38 cellular contexts compared by ENCODE assay signal in the genomic region with DNA sequence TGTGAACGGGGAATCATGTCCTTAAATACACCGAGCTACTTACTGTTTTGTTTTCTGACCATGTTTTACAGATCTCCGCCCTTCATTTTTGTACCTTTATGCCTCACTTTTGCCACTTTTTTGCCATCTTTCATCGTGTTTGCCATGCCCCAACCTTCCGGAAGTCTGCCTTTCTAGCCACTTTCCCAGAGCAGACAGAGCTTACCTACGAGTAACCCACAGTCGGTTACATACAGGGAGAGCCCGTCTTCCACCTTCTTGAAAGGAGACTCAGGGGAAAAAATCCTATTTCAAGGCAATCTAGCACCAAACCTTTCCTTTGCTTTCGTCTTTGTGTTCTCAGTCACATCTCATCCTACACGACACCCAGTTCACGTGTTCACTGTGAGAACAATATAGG. TPM values are rescaled to one million over a fixed set of nuclear protein-coding genes. Genes with fewer than 3 reads are reported as not detected.
"Had no signal": no experiment of that assay in that cellular context is flagged by ENCODE, and none has a peak within 500 bp of the region (broad histone marks: within the 10 kb centered on the region; RNA-seq: fewer than 3 reads in every experiment).

No MANE protein-coding gene starts in this region.

- H3K27ac ChIP-seq: KMS-11 had no signal

- H3K36me3 ChIP-seq: MG63 had no signal

- H3K4me2 ChIP-seq: KMS-11 had no signal

- H3K4me3 ChIP-seq: MG63 had no signal

- DNase-seq: Karpas-422, Kasumi-1, MG63, MM.1S, MV-4-11, NCI-H1048, NCI-H1092, NCI-H1092 treated with DMSO at 0.1 percent for 48 hours, NCI-H1105, NCI-H1105 treated with DMSO at 0.1 percent for 48 hours, NCI-H1417, NCI-H1417 treated with DMSO at 0.1 percent for 48 hours, NCI-H1436, NCI-H1436 treated with DMSO at 0.1 percent for 48 hours, NCI-H146, NCI-H1694, NCI-H1694 treated with DMSO at 0.1 percent for 48 hours, NCI-H187, NCI-H187 treated with DMSO at 0.1 percent for 48 hours, NCI-H1930, NCI-H2029, NCI-H2029 treated with DMSO at 0.1 percent for 48 hours, NCI-H2081, NCI-H2081 treated with DMSO at 0.1 percent for 48 hours, NCI-H2107, NCI-H2171, NCI-H2171 treated with DMSO at 0.1 percent for 48 hours, NCI-H2227 treated with DMSO at 0.1 percent for 48 hours, NCI-H226, NCI-H345, NCI-H446, NCI-H446 treated with DMSO at 0.1 percent for 48 hours, NCI-H510A had no signal

RNA-seq across cellular contexts. Expression of a gene that starts 26.1 kb away (rescaled TPM):
- total RNA-seq: LHCN-M2, M059J, MCF 10A, NCI-H460 had no signal

RNA-seq across cellular contexts. Expression of a gene that starts 36.1 kb away (rescaled TPM):
- total RNA-seq: LHCN-M2, M059J, MCF 10A, NCI-H460 had no signal

RNA-seq across cellular contexts. Expression of a gene that starts 36.8 kb away (rescaled TPM):
- total RNA-seq: MCF 10A, NCI-H460 had no signal

RNA-seq across cellular contexts. Expression of a gene that starts 41.3 kb away (rescaled TPM):
- total RNA-seq: LHCN-M2, M059J, MCF 10A, NCI-H460 had no signal

RNA-seq across cellular contexts. Expression of a gene that starts 56.8 kb away (rescaled TPM):
- total RNA-seq: LHCN-M2, M059J, MCF 10A, NCI-H460 had no signal
